Comparison of ENCODE assay signal across 14 cellular contexts in genomic region chr3:42557849-42558248, GRCh38. TPM values are rescaled to one million over a fixed set of nuclear protein-coding genes. Genes with fewer than 3 reads are reported as not detected.
A peak's percentile ranks its signal among the peaks of the same experiment; 100 is the strongest.
DNase-seq lines count a peak whose midpoint lies in the region; ATAC-seq and TF ChIP-seq lines count a peak whose summit lies in the region.
"Had no signal": no experiment of that assay in that cellular context is flagged by ENCODE, and none has a peak within 500 bp of the region (broad histone marks: within the 10 kb centered on the region; RNA-seq: fewer than 3 reads in every experiment).

No MANE protein-coding gene starts in this region.

- H3K36me3 ChIP-seq in neural progenitor cell (peaks cover under 1% of the 10 kb centered on the region), aorta (ENCODE audit: control insufficient read depth in 1 of 2, insufficient read depth in 2 of 2, low read length in 1 of 2) (peaks cover 0 to 15% of the 10 kb centered on the region in 2 donors)

- no peaks in the 10 kb centered on the region for H3K9me3 Mint-ChIP-seq in activated naive CD4-positive, alpha-beta T cell treated with anti-CD3 and anti-CD28 coated beads, Interleukin-2, amount 10 ng/mL, durations not matched to agents 7 days and 5 days
- H3K9me3 Mint-ChIP-seq in activated CD4-positive, alpha-beta memory T cell treated with anti-CD3 and anti-CD28 coated beads, Interleukin-2, amount 10 ng/mL, durations not matched to agents 7 days and 5 days, result no peaks in the 10 kb centered on the region
- H3K9me3 Mint-ChIP-seq in neural progenitor cell, result no peaks in the 10 kb centered on the region
- H3K9me3 Mint-ChIP-seq: activated T-helper 2 cell treated with anti-CD3 and anti-CD28 coated beads, Interferon-gamma antibody, Interleukin-2, Interleukin-4, amounts not matched to agents 10 μg/mL and 5 μg/mL and 100 μg/mL, durations not matched to agents 14 hours and 24 hours and 36 hours; stimulated activated memory B cell treated with anti-CD40 and anti-IgM and Interleukin-4, amounts not matched to agents 10 μg/mL and 1 μg/mL and 100 μg/mL, for 72 hours had no signal

- H3K9me3 ChIP-seq in neural progenitor cell (ENCODE audit: low read depth) (no peaks in the 10 kb centered on the region), aorta (ENCODE audit: control insufficient read depth, low read length) (no peaks in the 10 kb centered on the region)

- TF ChIP-seq CTCF in neural progenitor cell (IDR thresholded peaks at IDR 0.05), result peak; percentile 15

- H3K4me2 ChIP-seq in neural progenitor cell, result no peak overlapping the region
- H3K4me2 ChIP-seq: hepatocyte had no signal

- peak overlapping the region; percentile 71 for H3K27ac Mint-ChIP-seq in activated naive CD4-positive, alpha-beta T cell treated with anti-CD3 and anti-CD28 coated beads, Interleukin-2, amount 10 ng/mL, durations not matched to agents 7 days and 5 days
- H3K27ac Mint-ChIP-seq in activated CD4-positive, alpha-beta memory T cell treated with anti-CD3 and anti-CD28 coated beads, Interleukin-2, amount 10 ng/mL, durations not matched to agents 7 days and 5 days, result peak overlapping the region; percentile 48
- no peak overlapping the region for H3K27ac Mint-ChIP-seq in neural progenitor cell
- H3K27ac Mint-ChIP-seq: activated T-helper 2 cell treated with anti-CD3 and anti-CD28 coated beads, Interferon-gamma antibody, Interleukin-2, Interleukin-4, amounts not matched to agents 10 μg/mL and 5 μg/mL and 100 μg/mL, durations not matched to agents 14 hours and 24 hours and 36 hours; stimulated activated memory B cell treated with anti-CD40 and anti-IgM and Interleukin-4, amounts not matched to agents 10 μg/mL and 1 μg/mL and 100 μg/mL, for 72 hours had no signal

- H3K27me3 ChIP-seq in neural progenitor cell (no peaks in the 10 kb centered on the region), aorta (ENCODE audit: control insufficient read depth in 1 of 2, insufficient read depth in 2 of 2, low read length in 1 of 2) (no peaks in the 10 kb centered on the region)
- H3K27me3 ChIP-seq: hepatocyte had no signal

- H3K9ac ChIP-seq in neural progenitor cell, result no peak overlapping the region

- H3K4me1 ChIP-seq in neural progenitor cell (no peaks in the 10 kb centered on the region), aorta (ENCODE audit: control insufficient read depth in 1 of 2, insufficient read depth in 2 of 2, low read length in 2 of 2) (no peaks in the 10 kb centered on the region)

- peaks cover 34% of the 10 kb centered on the region for H3K4me1 Mint-ChIP-seq in activated naive CD4-positive, alpha-beta T cell treated with anti-CD3 and anti-CD28 coated beads, Interleukin-2, amount 10 ng/mL, durations not matched to agents 7 days and 5 days
- H3K4me1 Mint-ChIP-seq in activated CD4-positive, alpha-beta memory T cell treated with anti-CD3 and anti-CD28 coated beads, Interleukin-2, amount 10 ng/mL, durations not matched to agents 7 days and 5 days, result peaks cover 29% of the 10 kb centered on the region
- no peaks in the 10 kb centered on the region for H3K4me1 Mint-ChIP-seq in neural progenitor cell

- no peaks in the 10 kb centered on the region for H3K27me3 Mint-ChIP-seq in activated naive CD4-positive, alpha-beta T cell treated with anti-CD3 and anti-CD28 coated beads, Interleukin-2, amount 10 ng/mL, durations not matched to agents 7 days and 5 days
- no peaks in the 10 kb centered on the region for H3K27me3 Mint-ChIP-seq in activated CD4-positive, alpha-beta memory T cell treated with anti-CD3 and anti-CD28 coated beads, Interleukin-2, amount 10 ng/mL, durations not matched to agents 7 days and 5 days
- H3K27me3 Mint-ChIP-seq in neural progenitor cell (ENCODE audit: insufficient read depth, low read depth), result no peaks in the 10 kb centered on the region
- H3K27me3 Mint-ChIP-seq: stimulated activated memory B cell treated with anti-CD40 and anti-IgM and Interleukin-4, amounts not matched to agents 10 μg/mL and 1 μg/mL and 100 μg/mL, for 72 hours had no signal

- intact Hi-C loops in aorta (cut with DNase I), result no loop called here

- POLR2A ChIA-PET in activated CD4-positive, alpha-beta memory T cell treated with anti-CD3 and anti-CD28 coated beads, Interleukin-2, amount 10 ng/mL, durations not matched to agents 7 days and 5 days (lab: Charles Lee), result interaction anchor here (1.4 kb wide), 1 partner anchor 55 kb away, joined by 4 read pairs; the partner anchor contains the start of gene VIPR1

- peaks cover 52% of the 10 kb centered on the region for H3K36me3 Mint-ChIP-seq in activated naive CD4-positive, alpha-beta T cell treated with anti-CD3 and anti-CD28 coated beads, Interleukin-2, amount 10 ng/mL, durations not matched to agents 7 days and 5 days
- peaks cover 57% of the 10 kb centered on the region for H3K36me3 Mint-ChIP-seq in activated CD4-positive, alpha-beta memory T cell treated with anti-CD3 and anti-CD28 coated beads, Interleukin-2, amount 10 ng/mL, durations not matched to agents 7 days and 5 days (ENCODE audit: low read depth)
- H3K36me3 Mint-ChIP-seq in neural progenitor cell, result peaks cover 20% of the 10 kb centered on the region

- CTCF ChIA-PET in activated naive CD4-positive, alpha-beta T cell treated with anti-CD3 and anti-CD28 coated beads, Interleukin-2, amount 10 ng/mL, durations not matched to agents 7 days and 5 days (lab: Charles Lee), result interaction anchor here (0.7 to 1.1 kb wide), 3 partner anchors 11 to 44 kb away, joined by 3 to 4 read pairs (median 3); no protein-coding TSS in a partner anchor
- CTCF ChIA-PET in activated CD4-positive, alpha-beta memory T cell treated with anti-CD3 and anti-CD28 coated beads, Interleukin-2, amount 10 ng/mL, durations not matched to agents 7 days and 5 days (lab: Charles Lee), result interaction anchor here (1.0 kb wide), 1 partner anchor 24 kb away, joined by 3 read pairs; the partner anchor contains the start of gene SEC22C

- no peak overlapping the region for H2AFZ ChIP-seq in neural progenitor cell (replicated peaks)
- H2AFZ ChIP-seq: hepatocyte had no signal

- H4K20me1 ChIP-seq in neural progenitor cell (ENCODE audit: low read depth), result no peaks in the 10 kb centered on the region

- H3K4me3 ChIP-seq in neural progenitor cell (no peak overlapping the region), aorta (ENCODE audit: low read length in 2 of 2) (no peak overlapping the region)
- H3K4me3 ChIP-seq: hepatocyte, SK-N-MC had no signal

- no peak overlapping the region for H3K4me3 Mint-ChIP-seq in activated naive CD4-positive, alpha-beta T cell treated with anti-CD3 and anti-CD28 coated beads, Interleukin-2, amount 10 ng/mL, durations not matched to agents 7 days and 5 days
- H3K4me3 Mint-ChIP-seq in activated CD4-positive, alpha-beta memory T cell treated with anti-CD3 and anti-CD28 coated beads, Interleukin-2, amount 10 ng/mL, durations not matched to agents 7 days and 5 days, result no peak overlapping the region
- H3K4me3 Mint-ChIP-seq in neural progenitor cell, result no peak overlapping the region
- H3K4me3 Mint-ChIP-seq: stimulated activated memory B cell treated with anti-CD40 and anti-IgM and Interleukin-4, amounts not matched to agents 10 μg/mL and 1 μg/mL and 100 μg/mL, for 72 hours had no signal

- H3K27ac ChIP-seq in neural progenitor cell, result no peak overlapping the region
- no peak overlapping the region for H3K27ac ChIP-seq in aorta (ENCODE audit: low read depth in 1 of 2, low read length in 2 of 2)
- H3K27ac ChIP-seq: hepatocyte, SK-N-MC had no signal

- no peaks in the 10 kb centered on the region for H3K79me2 ChIP-seq in neural progenitor cell (ENCODE audit: low read depth)
- H3K79me2 ChIP-seq: hepatocyte had no signal

- no peaks in the 10 kb centered on the region for H3F3A ChIP-seq in neural progenitor cell (ENCODE audit: low read depth)

- ATAC-seq in aorta (ENCODE audit: low FRiP score), result no peak
- ATAC-seq: stimulated activated memory B cell treated with anti-CD40 and anti-IgM and Interleukin-4, amounts not matched to agents 10 μg/mL and 1 μg/mL and 100 μg/mL, for 72 hours had no signal

- peak; percentile 58 for DNase-seq in activated naive CD4-positive, alpha-beta T cell treated with anti-CD3 and anti-CD28 coated beads, Interleukin-2, amount 10 ng/mL, durations not matched to agents 7 days and 5 days
- no peak for DNase-seq in activated naive CD4-positive, alpha-beta T cell (lab: John Stamatoyannopoulos, UW)
- peak; percentile 20 for DNase-seq in MV-4-11 (lab: John Stamatoyannopoulos, UW)
- DNase-seq in activated CD4-positive, alpha-beta memory T cell treated with anti-CD3 and anti-CD28 coated beads, Interleukin-2, amount 10 ng/mL, durations not matched to agents 7 days and 5 days, result peak; percentile 38
- DNase-seq in neural progenitor cell (ENCODE audit: low spot score), result no peak
- DNase-seq in NOMO-1 (lab: John Stamatoyannopoulos, UW; ENCODE audit: unreplicated experiment in 2 of 2), result no peak
- DNase-seq in stimulated activated CD4-positive, alpha-beta T cell treated with anti-CD3 and anti-CD28 coated beads, Interleukin-4, amount 100 ng/mL, for 1 hour, result no peak
- no peak for DNase-seq in aorta
- DNase-seq: Calu3; stimulated activated CD4-positive, alpha-beta T cell treated with anti-CD3 and anti-CD28 coated beads, Interleukin-12 subunit alpha, Interleukin-12 subunit beta, amount 100 ng/mL, for 4 hours had no signal

RNA-seq across cellular contexts. Expression of gene SEC22C, which starts 23.9 kb away (rescaled TPM):
- 10 to 100 TPM; 58.8 to 62.0 TPM for total RNA-seq in activated CD4-positive, alpha-beta memory T cell treated with anti-CD3 and anti-CD28 coated beads, Interleukin-2, amount 10 ng/mL, durations not matched to agents 7 days and 5 days
- total RNA-seq in neural progenitor cell (ENCODE audit: low replicate concordance) (48.5 and 48.6 TPM in 2 replicates), aorta (10 to 100 TPM; 43.6 to 46.6 TPM)
- polyA plus RNA-seq in aorta, result 10 to 100 TPM; 54.5 to 58.6 TPM

RNA-seq across cellular contexts. Expression of gene SS18L2, which starts 32.8 kb away (rescaled TPM):
- 10 to 100 TPM; 64.4 to 65.1 TPM for total RNA-seq in activated CD4-positive, alpha-beta memory T cell treated with anti-CD3 and anti-CD28 coated beads, Interleukin-2, amount 10 ng/mL, durations not matched to agents 7 days and 5 days
- 58.4 and 108 TPM in 2 replicates for total RNA-seq in neural progenitor cell (ENCODE audit: low replicate concordance)
- total RNA-seq in aorta, result 10 to 100 TPM; 17.5 to 18.5 TPM
- 10 to 100 TPM; 21.4 to 47.8 TPM for polyA plus RNA-seq in aorta

RNA-seq across cellular contexts. Expression of gene NKTR, which starts 42.6 kb away (rescaled TPM):
- total RNA-seq in activated CD4-positive, alpha-beta memory T cell treated with anti-CD3 and anti-CD28 coated beads, Interleukin-2, amount 10 ng/mL, durations not matched to agents 7 days and 5 days, result 10 to 100 TPM; 97.8 to 98.9 TPM
- total RNA-seq in neural progenitor cell (ENCODE audit: low replicate concordance), result 127 and 190 TPM in 2 replicates
- 100 to 1,000 TPM in 1 of 2 donors, 10 to 100 TPM in 1; 98.5 to 163 TPM for total RNA-seq in aorta
- polyA plus RNA-seq in aorta, result 10 to 100 TPM in 1 of 2 donors, 1 to 10 TPM in 1; 6.1 to 57.7 TPM

RNA-seq across cellular contexts. Expression of gene VIPR1, which starts 55.4 kb away (rescaled TPM):
- 1 to 10 TPM; 7.5 to 9.6 TPM for total RNA-seq in activated CD4-positive, alpha-beta memory T cell treated with anti-CD3 and anti-CD28 coated beads, Interleukin-2, amount 10 ng/mL, durations not matched to agents 7 days and 5 days
- total RNA-seq in neural progenitor cell (ENCODE audit: low replicate concordance) (1.4 and 2.9 TPM in 2 replicates), aorta (1 to 10 TPM; 3.2 to 7.6 TPM)
- polyA plus RNA-seq in aorta, result 10 to 100 TPM; 11.5 to 14.0 TPM

Comparison
In these comparisons a context has a peak if more than half of its experiments do, and no peak if none do; other contexts are left out.
1. DNase-seq: peak in activated naive CD4-positive, alpha-beta T cell treated with anti-CD3 and anti-CD28 coated beads, Interleukin-2, amount 10 ng/mL, durations not matched to agents 7 days and 5 days (single experiment), MV-4-11 (single experiment) and activated CD4-positive, alpha-beta memory T cell treated with anti-CD3 and anti-CD28 coated beads, Interleukin-2, amount 10 ng/mL, durations not matched to agents 7 days and 5 days (single experiment); none in activated naive CD4-positive, alpha-beta T cell (0 of 4), neural progenitor cell (single experiment), NOMO-1 (0 of 2), stimulated activated CD4-positive, alpha-beta T cell treated with anti-CD3 and anti-CD28 coated beads, Interleukin-4, amount 100 ng/mL, for 1 hour (single experiment) and aorta (0 of 2).